Comparison of ENCODE assay signal across 15 cellular contexts in the genomic region with DNA sequence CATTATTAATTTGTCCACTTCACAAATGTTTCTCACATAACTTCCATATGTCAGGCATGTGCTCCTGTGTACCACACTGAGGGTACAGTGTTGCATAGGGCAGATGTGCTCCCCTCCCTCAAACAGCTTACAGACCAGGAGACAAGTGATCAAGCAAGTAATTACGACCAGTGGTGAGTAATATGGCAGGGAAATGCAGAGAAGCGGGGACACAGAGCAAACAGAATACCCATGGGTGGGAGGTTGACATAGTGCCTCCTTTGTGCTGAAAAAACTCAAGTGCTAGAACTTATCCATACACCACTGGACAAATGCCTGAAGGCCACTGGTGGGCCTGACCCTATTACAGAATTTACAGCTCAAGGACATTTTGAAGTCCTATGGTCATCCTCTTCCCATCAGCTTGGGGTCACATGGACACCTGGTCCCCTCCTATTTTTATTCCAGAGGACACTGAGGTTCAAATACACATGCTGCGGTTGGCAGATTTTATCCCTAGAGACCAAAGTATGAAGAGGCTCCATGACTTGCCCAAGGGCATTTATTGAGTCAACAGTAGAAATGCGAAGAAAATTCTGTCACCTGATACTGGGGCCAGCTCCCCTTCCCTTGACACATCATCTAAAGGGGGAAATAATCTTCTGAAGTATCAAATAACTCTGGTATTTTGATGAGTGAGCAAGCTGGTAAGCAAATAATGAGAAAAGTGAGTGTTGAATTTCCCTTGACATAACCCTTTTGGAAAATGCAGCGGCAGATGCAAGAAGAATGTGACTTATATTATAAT.
DNase-seq lines count a peak whose midpoint lies in the region; ATAC-seq and TF ChIP-seq lines count a peak whose summit lies in the region.
"Had no signal": no experiment of that assay in that cellular context is flagged by ENCODE, and none has a peak within 500 bp of the region (broad histone marks: within the 10 kb centered on the region; RNA-seq: fewer than 3 reads in every experiment).

No MANE protein-coding gene starts in this region.

- DNase-seq in NCI-H446 treated with DMSO at 0.1 percent for 48 hours (lab: John Stamatoyannopoulos, UW) = peak; percentile 15
- no peak for DNase-seq in NCI-H446 (lab: John Stamatoyannopoulos, UW)
- DNase-seq in NCI-H69 (lab: John Stamatoyannopoulos, UW) = peak; percentile 92
- DNase-seq in epithelial cell of prostate (ENCODE audit: low read depth, low spot score) = peak; percentile 83
- DNase-seq in thyroid gland = no peak
- no peak for DNase-seq in C1 segment of cervical spinal cord (lab: John Stamatoyannopoulos, UW)
- no peak for DNase-seq in GM10266 (ENCODE audit: extremely low spot score)
- DNase-seq: activated CD4-positive, alpha-beta T cell treated with anti-CD3 and anti-CD28 coated beads, Interleukin-2, amount 50 U/mL, for 4 hours; cerebellar nuclear complex; naive B cell; NCI-H1930; T-cell; tibial artery had no signal

- H3K9me3 ChIP-seq in thyroid gland = no peaks in the 10 kb centered on the region
- H3K9me3 ChIP-seq: tibial artery had no signal

- TF ChIP-seq CTCF in thyroid gland (IDR thresholded peaks at IDR 0.05) (no peak), GM10266 (IDR thresholded peaks at IDR 0.05; ENCODE audit: control insufficient read depth, insufficient read depth, low read depth, missing control alignments) (no peak)

- intact Hi-C loops in thyroid gland (cut with DNase I) = no loop called here

- no peak for ATAC-seq in GM18502 (IDR thresholded peaks at IDR 0.05; ENCODE audit: poor library complexity, unreplicated experiment)
- ATAC-seq: sciatic nerve, T-cell had no signal

- 70 to 79% methylated on average over 5 of the region's 5 CpGs for WGBS in thyroid gland, 2 donors

- H3K27me3 ChIP-seq in thyroid gland = no peaks in the 10 kb centered on the region
- H3K27me3 ChIP-seq: tibial artery had no signal

- H3K27ac ChIP-seq in epithelial cell of prostate (peak overlapping the region; percentile 96), thyroid gland (peak overlapping the region; percentile 83 to 97 (median 89))
- H3K27ac ChIP-seq: tibial artery had no signal

- no peak for TF ChIP-seq POLR2A in thyroid gland (IDR thresholded peaks at IDR 0.05)

- H3K4me3 ChIP-seq in thyroid gland (replicated peaks in 1 of 3) = no peak overlapping the region
- H3K4me3 ChIP-seq: tibial artery had no signal

- no peaks in the 10 kb centered on the region for H3K36me3 ChIP-seq in thyroid gland
- H3K36me3 ChIP-seq: tibial artery had no signal

- H3K4me1 ChIP-seq in thyroid gland = peaks cover 39 to 50% of the 10 kb centered on the region in 2 donors
- H3K4me1 ChIP-seq: tibial artery had no signal

Comparison
In these comparisons a context has a peak if more than half of its experiments do, and no peak if none do; other contexts are left out.
1. DNase-seq: peak in NCI-H446 treated with DMSO at 0.1 percent for 48 hours (single experiment), NCI-H69 (single experiment) and epithelial cell of prostate (single experiment); none in NCI-H446 (0 of 2), thyroid gland (0 of 2), C1 segment of cervical spinal cord (0 of 14) and GM10266 (single experiment).